ENCODE assay signal across 21 cellular contexts in genomic region chr21:33634254-33634653, GRCh38. TPM values are rescaled to one million over a fixed set of nuclear protein-coding genes. Genes with fewer than 3 reads are reported as not detected.
DNase-seq lines count a peak whose midpoint lies in the region; ATAC-seq, FAIRE-seq and TF ChIP-seq lines count a peak whose summit lies in the region.
"Had no signal": no experiment of that assay in that cellular context is flagged by ENCODE, and none has a peak within 500 bp of the region (broad histone marks: within the 10 kb centered on the region; RNA-seq: fewer than 3 reads in every experiment).

No MANE protein-coding gene starts in this region.

- POLR2A ChIA-PET in HepG2 (lab: Yijun Ruan, JAX), result no interaction called here

- intact Hi-C loops in HepG2 (cut with micrococcal nuclease; ENCODE audit: unreplicated experiment), result no loop called here
- intact Hi-C loops in right lobe of liver (cut with DNase I), result no loop called here

- in situ Hi-C loops in HepG2 (cut with HindIII; ENCODE audit: extremely low pct_ligation_motif_present, low pct_unique_long_range_greater_than_20kb), result no loop called here

- no peak for TF ChIP-seq EP300 in HepG2 (IDR thresholded peaks at IDR 0.05; ENCODE audit: low read depth in 2 of 2, low read length in 2 of 2)
- TF ChIP-seq EP300 in HepG2 (CRISPR knock-in tag; IDR thresholded peaks at IDR 0.05; ENCODE audit: borderline replicate concordance), result no peak

- CTCF ChIA-PET in HepG2 (lab: Yijun Ruan, JAX; ENCODE audit: low intra/inter-chr PET ratio, low total read pairs), result no interaction called here

- no peaks in the 10 kb centered on the region for H3K27me3 ChIP-seq in liver (ENCODE audit: control insufficient read depth in 4 of 4, insufficient read depth in 4 of 4, low read length in 3 of 4)
- H3K27me3 ChIP-seq in HepG2 (ENCODE audit: control insufficient read depth in 1 of 2, insufficient read depth in 2 of 2, low read length in 2 of 2), result no peaks in the 10 kb centered on the region
- no peaks in the 10 kb centered on the region for H3K27me3 ChIP-seq in right lobe of liver
- H3K27me3 ChIP-seq: BLaER1 treated with 17β-estradiol and CSF1 and Interleukin-3, amounts not matched to agents 10 nM and 100 nM had no signal

- no peaks in the 10 kb centered on the region for H4K20me1 ChIP-seq in HepG2 (ENCODE audit: insufficient read depth, low read length)

- H3K79me2 ChIP-seq in HepG2 (ENCODE audit: insufficient read depth, low read length), result peaks cover 11% of the 10 kb centered on the region

- peaks cover 0 to 3% (median 0%) of the 10 kb centered on the region in 4 donors for H3K4me1 ChIP-seq in liver (ENCODE audit: control insufficient read depth in 4 of 4, insufficient read depth in 4 of 4, low read length in 3 of 4)
- no peaks in the 10 kb centered on the region for H3K4me1 ChIP-seq in HepG2 (ENCODE audit: insufficient read depth, low read length)
- peaks cover 0 to 12% (median 0%) of the 10 kb centered on the region in 4 donors for H3K4me1 ChIP-seq in right lobe of liver
- H3K4me1 ChIP-seq: A549, Caco-2 had no signal

- H3K9me3 ChIP-seq in liver (ENCODE audit: control insufficient read depth in 4 of 4, low read length in 3 of 4) (no peaks in the 10 kb centered on the region), HepG2 (ENCODE audit: low read length) (no peaks in the 10 kb centered on the region), right lobe of liver (no peaks in the 10 kb centered on the region)
- H3K9me3 ChIP-seq: A549, Caco-2 had no signal

- TF ChIP-seq CTCF in liver (IDR thresholded peaks at IDR 0.05; ENCODE audit: low read depth, low read length, missing input control) (no peak), HepG2 (CRISPR knock-in tag; IDR thresholded peaks at IDR 0.05) (no peak), right lobe of liver (IDR thresholded peaks at IDR 0.05) (no peak), GM10266 (IDR thresholded peaks at IDR 0.05; ENCODE audit: control insufficient read depth, insufficient read depth, low read depth, missing control alignments) (no peak)

- DNase-seq in HepG2 (ENCODE audit: low spot score) (no peak), right lobe of liver (no peak), NCI-H1048 (lab: John Stamatoyannopoulos, UW) (no peak), GM10266 (ENCODE audit: extremely low spot score) (no peak)
- DNase-seq: AML-193; Caco-2; Calu3; CD4-positive, alpha-beta T cell; CD8-positive, alpha-beta T cell; DMS79 treated with DMSO at 0.1 percent for 48 hours; GF-D8 had no signal

- BruUV-seq in HepG2 (replicated peaks; lab: Mats Ljungman, UMichigan), result no TSS peak

- H3K36me3 ChIP-seq in liver (ENCODE audit: control insufficient read depth in 4 of 4, insufficient read depth in 3 of 4, low read depth in 1 of 4, low read length in 3 of 4), result peaks cover 0 to 6% (median 0%) of the 10 kb centered on the region in 4 donors
- peaks cover 0 to 15% of the 10 kb centered on the region in 2 experiments; a peak in 3 of 5 replicates for H3K36me3 ChIP-seq in HepG2 (replicated peaks in 1 of 2; ENCODE audit: control insufficient read depth in 1 of 2, insufficient read depth in 2 of 2, low read length in 2 of 2)
- peaks cover 0 to 10% (median 0%) of the 10 kb centered on the region in 4 donors for H3K36me3 ChIP-seq in right lobe of liver

- TF ChIP-seq POLR2A in HepG2 (IDR thresholded peaks at IDR 0.05; ENCODE audit: insufficient read depth in 1 of 2, low read depth in 2 of 2, low read length in 2 of 2), result no peak
- no peak for TF ChIP-seq POLR2A in right lobe of liver (IDR thresholded peaks at IDR 0.05)

- H3K4me2 ChIP-seq in HepG2 (ENCODE audit: low read depth, low read length), result no peak overlapping the region
- H3K4me2 ChIP-seq: A549; BLaER1 treated with 17β-estradiol and CSF1 and Interleukin-3, amounts not matched to agents 10 nM and 100 nM had no signal

- ATAC-seq in HepG2 (no peak), right lobe of liver (peak in 3 of 4 donors; percentile 62 to 80 (median 70))
- ATAC-seq: A549; CD8-positive, alpha-beta T cell; GM12878 had no signal

- no peak overlapping the region for H2AFZ ChIP-seq in HepG2 (ENCODE audit: low read length)

- TF ChIP-seq RAD21 in liver (IDR thresholded peaks at IDR 0.05) (no peak), HepG2 (CRISPR knock-in tag; IDR thresholded peaks at IDR 0.05) (no peak)

- no peak overlapping the region for H3K4me3 ChIP-seq in liver (ENCODE audit: low read depth in 1 of 3, low read length in 3 of 3)
- no peak overlapping the region for H3K4me3 ChIP-seq in HepG2 (replicated peaks in 1 of 3; ENCODE audit: insufficient read depth in 1 of 3, low read depth in 2 of 3, low read length in 3 of 3)
- no peak overlapping the region for H3K4me3 ChIP-seq in right lobe of liver
- H3K4me3 ChIP-seq: A549; BLaER1 treated with 17β-estradiol and CSF1 and Interleukin-3, amounts not matched to agents 10 nM and 100 nM; GM12878 had no signal

- no peak overlapping the region for H3K9ac ChIP-seq in liver (ENCODE audit: low read depth in 1 of 2, low read length in 2 of 2)
- H3K9ac ChIP-seq in HepG2 (ENCODE audit: insufficient read depth, low read depth, low read length), result no peak overlapping the region
- H3K9ac ChIP-seq: BLaER1 treated with 17β-estradiol and CSF1 and Interleukin-3, amounts not matched to agents 10 nM and 100 nM had no signal

- no peak for FAIRE-seq in HepG2 (lab: Jason Lieb, UNC)
- FAIRE-seq: A549, D721Med, G401.6, GM12878, GM12892, GM18507 had no signal

- 61% methylated on average over 2 of the region's 2 CpGs for WGBS in liver
- 97% methylated on average over 2 of the region's 2 CpGs for WGBS in HepG2 (ENCODE audit: low lambda C conversion rate)
- WGBS in right lobe of liver (ENCODE audit: insufficient coverage, low coverage, low lambda C conversion rate, missing lambda C conversion rate), result 45% methylated on average over 2 of the region's 2 CpGs

- H3K27ac ChIP-seq in liver (ENCODE audit: low read depth in 1 of 2, low read length in 2 of 2) (no peak overlapping the region), HepG2 (ENCODE audit: extremely low read length, insufficient read depth, low read length) (no peak overlapping the region), right lobe of liver (peak overlapping the region in 1 of 3 donors; percentile 44)
- H3K27ac ChIP-seq: 22Rv1; A549; BLaER1 treated with 17β-estradiol and CSF1 and Interleukin-3, amounts not matched to agents 10 nM and 100 nM; C4-2B had no signal

RNA-seq across cellular contexts. Expression of gene CRYZL1, which starts 7.3 kb away (rescaled TPM):
- total RNA-seq in liver, result 10 to 100 TPM in 1 of 2 donors, 1 to 10 TPM in 1; 8.3 to 14.7 TPM
- polyA plus RNA-seq in liver, result 10 to 100 TPM in 1 of 2 donors, 1 to 10 TPM in 1; 6.8 to 18.1 TPM
- total RNA-seq in HepG2 (2016; rRNA removed; fragmentation: Illumina TruSeq; extraction: Trizol), result 20.3 and 25.9 TPM in 2 replicates
- total RNA-seq in HepG2 (2016; cell fraction: cytosol; rRNA removed; fragmentation: Illumina TruSeq; extraction: Trizol; ENCODE audit: low read depth), result 5.2 and 7.4 TPM in 2 replicates
- 16.8 and 18.9 TPM in 2 replicates for total RNA-seq in HepG2 (2016; cell fraction: insoluble cytoplasmic fraction; rRNA removed; fragmentation: Illumina TruSeq; extraction: Trizol)
- total RNA-seq in HepG2 (2016; cell fraction: membrane; rRNA removed; fragmentation: Illumina TruSeq; extraction: Trizol), result 8.0 and 10.8 TPM in 2 replicates
- 21.2 and 22.0 TPM in 2 replicates for total RNA-seq in HepG2 (2016; cell fraction: nucleus; rRNA removed; fragmentation: Illumina TruSeq; extraction: Trizol)
- 27.7 and 29.9 TPM in 2 replicates for polyA plus RNA-seq in HepG2 (2011; rRNA removed)
- 7.0 and 10.2 TPM in 2 replicates for polyA plus RNA-seq in HepG2 (2011; cell fraction: cytosol; rRNA removed)
- polyA plus RNA-seq in HepG2 (2011; cell fraction: nucleus; rRNA removed), result 39.4 and 46.1 TPM in 2 replicates
- polyA plus RNA-seq in HepG2 (2012), result 19.7 and 20.7 TPM in 2 replicates
- 5.9 and 7.3 TPM in 2 replicates for polyA plus RNA-seq in HepG2 (2016; cell fraction: cytosol; fragmentation: Illumina TruSeq; extraction: Trizol; ENCODE audit: low read depth)
- 21.3 and 22.3 TPM in 2 replicates for polyA plus RNA-seq in HepG2 (2016; cell fraction: insoluble cytoplasmic fraction; fragmentation: Illumina TruSeq; extraction: Trizol; ENCODE audit: low read depth)
- polyA plus RNA-seq in HepG2 (2016; cell fraction: membrane; fragmentation: Illumina TruSeq; extraction: Trizol; ENCODE audit: low read depth), result 5.9 and 6.0 TPM in 2 replicates
- polyA plus RNA-seq in HepG2 (2016; cell fraction: nucleus; fragmentation: Illumina TruSeq; extraction: Trizol; ENCODE audit: insufficient read depth, low read depth), result 28.2 and 41.4 TPM in 2 replicates
- 6.0 and 23.4 TPM in 2 replicates for polyA minus RNA-seq in HepG2 (2011; rRNA and poly(A)+ RNA removed; ENCODE audit: low replicate concordance)
- 5.8 and 7.4 TPM in 2 replicates for polyA minus RNA-seq in HepG2 (2011; cell fraction: cytosol; rRNA and poly(A)+ RNA removed)
- 58.7 and 70.7 TPM in 2 replicates for polyA minus RNA-seq in HepG2 (2011; cell fraction: nucleus; rRNA and poly(A)+ RNA removed)
- 10 to 100 TPM in 4 of 6 experiments, 1 to 10 TPM in 2; 9.7 to 16.3 (median 13.2) TPM for total RNA-seq in right lobe of liver

RNA-seq across cellular contexts. Expression of gene ITSN1, which starts 8.0 kb away (rescaled TPM):
- total RNA-seq in liver (100 to 1,000 TPM in 1 of 2 donors, 10 to 100 TPM in 1; 52.0 to 112 TPM), HepG2 (2016; rRNA removed; fragmentation: Illumina TruSeq; extraction: Trizol) (20.9 and 26.1 TPM in 2 replicates), right lobe of liver (10 to 100 TPM; 27.8 to 63.1 (median 33.8) TPM)
- polyA plus RNA-seq in liver (10 to 100 TPM; 20.3 to 28.3 TPM), HepG2 (2011; rRNA removed) (32.2 and 33.8 TPM in 2 replicates)
- 7.4 and 8.4 TPM in 2 replicates for total RNA-seq in HepG2 (2016; cell fraction: cytosol; rRNA removed; fragmentation: Illumina TruSeq; extraction: Trizol; ENCODE audit: low read depth)
- total RNA-seq in HepG2 (2016; cell fraction: insoluble cytoplasmic fraction; rRNA removed; fragmentation: Illumina TruSeq; extraction: Trizol), result 19.4 and 27.9 TPM in 2 replicates
- 12.5 and 13.9 TPM in 2 replicates for total RNA-seq in HepG2 (2016; cell fraction: membrane; rRNA removed; fragmentation: Illumina TruSeq; extraction: Trizol)
- 28.9 and 34.6 TPM in 2 replicates for total RNA-seq in HepG2 (2016; cell fraction: nucleus; rRNA removed; fragmentation: Illumina TruSeq; extraction: Trizol)
- polyA plus RNA-seq in HepG2 (2011; cell fraction: cytosol; rRNA removed), result 17.7 and 19.5 TPM in 2 replicates
- polyA plus RNA-seq in HepG2 (2011; cell fraction: nucleus; rRNA removed), result 77.2 and 113 TPM in 2 replicates
- polyA plus RNA-seq in HepG2 (2012), result 17.9 and 21.0 TPM in 2 replicates
- 2.1 and 2.2 TPM in 2 replicates for polyA plus RNA-seq in HepG2 (2016; cell fraction: cytosol; fragmentation: Illumina TruSeq; extraction: Trizol; ENCODE audit: low read depth)
- polyA plus RNA-seq in HepG2 (2016; cell fraction: insoluble cytoplasmic fraction; fragmentation: Illumina TruSeq; extraction: Trizol; ENCODE audit: low read depth), result 19.9 and 26.2 TPM in 2 replicates
- 5.9 and 7.6 TPM in 2 replicates for polyA plus RNA-seq in HepG2 (2016; cell fraction: membrane; fragmentation: Illumina TruSeq; extraction: Trizol; ENCODE audit: low read depth)
- 54.1 and 57.5 TPM in 2 replicates for polyA plus RNA-seq in HepG2 (2016; cell fraction: nucleus; fragmentation: Illumina TruSeq; extraction: Trizol; ENCODE audit: insufficient read depth, low read depth)
- polyA minus RNA-seq in HepG2 (2011; rRNA and poly(A)+ RNA removed; ENCODE audit: low replicate concordance), result 30.7 and 84.5 TPM in 2 replicates
- polyA minus RNA-seq in HepG2 (2011; cell fraction: cytosol; rRNA and poly(A)+ RNA removed), result 12.0 and 17.5 TPM in 2 replicates
- polyA minus RNA-seq in HepG2 (2011; cell fraction: nucleus; rRNA and poly(A)+ RNA removed), result 48.5 and 64.6 TPM in 2 replicates

RNA-seq across cellular contexts. Expression of gene DONSON, which starts 45.8 kb away (rescaled TPM):
- total RNA-seq in liver (10 to 100 TPM in 1 of 2 donors, 1 to 10 TPM in 1; 9.9 to 22.6 TPM), HepG2 (2016; rRNA removed; fragmentation: Illumina TruSeq; extraction: Trizol) (60.8 and 63.6 TPM in 2 replicates), right lobe of liver (10 to 100 TPM in 2 of 6 experiments, 1 to 10 TPM in 4; 6.0 to 13.7 (median 8.4) TPM)
- polyA plus RNA-seq in liver (1 to 10 TPM; 4.8 to 6.8 TPM), HepG2 (2011; rRNA removed) (23.8 and 35.4 TPM in 2 replicates)
- total RNA-seq in HepG2 (2016; cell fraction: cytosol; rRNA removed; fragmentation: Illumina TruSeq; extraction: Trizol; ENCODE audit: low read depth), result 19.3 and 25.7 TPM in 2 replicates
- total RNA-seq in HepG2 (2016; cell fraction: insoluble cytoplasmic fraction; rRNA removed; fragmentation: Illumina TruSeq; extraction: Trizol), result 63.7 and 64.8 TPM in 2 replicates
- total RNA-seq in HepG2 (2016; cell fraction: membrane; rRNA removed; fragmentation: Illumina TruSeq; extraction: Trizol), result 39.0 and 44.1 TPM in 2 replicates
- 49.7 and 57.4 TPM in 2 replicates for total RNA-seq in HepG2 (2016; cell fraction: nucleus; rRNA removed; fragmentation: Illumina TruSeq; extraction: Trizol)
- 14.5 and 16.8 TPM in 2 replicates for polyA plus RNA-seq in HepG2 (2011; cell fraction: cytosol; rRNA removed)
- 32.1 and 34.6 TPM in 2 replicates for polyA plus RNA-seq in HepG2 (2011; cell fraction: nucleus; rRNA removed)
- 27.0 and 35.7 TPM in 2 replicates for polyA plus RNA-seq in HepG2 (2012)
- 14.8 and 16.8 TPM in 2 replicates for polyA plus RNA-seq in HepG2 (2016; cell fraction: cytosol; fragmentation: Illumina TruSeq; extraction: Trizol; ENCODE audit: low read depth)
- 70.4 and 76.8 TPM in 2 replicates for polyA plus RNA-seq in HepG2 (2016; cell fraction: insoluble cytoplasmic fraction; fragmentation: Illumina TruSeq; extraction: Trizol; ENCODE audit: low read depth)
- polyA plus RNA-seq in HepG2 (2016; cell fraction: membrane; fragmentation: Illumina TruSeq; extraction: Trizol; ENCODE audit: low read depth), result 27.4 and 32.3 TPM in 2 replicates
- 91.6 and 102 TPM in 2 replicates for polyA plus RNA-seq in HepG2 (2016; cell fraction: nucleus; fragmentation: Illumina TruSeq; extraction: Trizol; ENCODE audit: insufficient read depth, low read depth)
- 21.0 and 36.0 TPM in 2 replicates for polyA minus RNA-seq in HepG2 (2011; rRNA and poly(A)+ RNA removed; ENCODE audit: low replicate concordance)
- 14.6 and 17.7 TPM in 2 replicates for polyA minus RNA-seq in HepG2 (2011; cell fraction: cytosol; rRNA and poly(A)+ RNA removed)
- 23.7 and 27.5 TPM in 2 replicates for polyA minus RNA-seq in HepG2 (2011; cell fraction: nucleus; rRNA and poly(A)+ RNA removed)
